ENCODE assay signal across 8 cellular contexts in genomic region chr6:169724554-169725269, GRCh38. TPM values are rescaled to one million over a fixed set of nuclear protein-coding genes. Genes with fewer than 3 reads are reported as not detected.
DNase-seq lines count a peak whose midpoint lies in the region; ATAC-seq and TF ChIP-seq lines count a peak whose summit lies in the region.

No MANE protein-coding gene starts in this region.

- intact Hi-C loops in heart right ventricle (cut with DNase I): loop anchor here in 1 of 10 donors (2.0 kb wide), 1 partner anchor 26 kb away; the partner anchor contains the start of genes DYNLT2 and ERMARD
- intact Hi-C loops in vagina (cut with DNase I): no loop called here

- no peaks in the 10 kb centered on the region for H3K9me3 Mint-ChIP-seq in activated naive CD8-positive, alpha-beta T cell treated with anti-CD3 and anti-CD28 coated beads, Interleukin-2, amount 50 U/mL, for 24 hours
- H3K9me3 Mint-ChIP-seq in progenitor cell of endocrine pancreas (ENCODE audit: low read depth): no peaks in the 10 kb centered on the region

- H3K4me1 ChIP-seq in heart right ventricle: peaks cover 8 to 34% (median 26%) of the 10 kb centered on the region in 9 donors
- H3K4me1 ChIP-seq in vagina: peaks cover 37% of the 10 kb centered on the region

- peak overlapping the region; percentile 91 for H3K27ac Mint-ChIP-seq in activated naive CD8-positive, alpha-beta T cell treated with anti-CD3 and anti-CD28 coated beads, Interleukin-2, amount 50 U/mL, for 24 hours
- H3K27ac Mint-ChIP-seq in progenitor cell of endocrine pancreas: peak overlapping the region; percentile 98

- H3K4me3 Mint-ChIP-seq in activated naive CD8-positive, alpha-beta T cell treated with anti-CD3 and anti-CD28 coated beads, Interleukin-2, amount 50 U/mL, for 24 hours: peak overlapping the region; percentile 83
- peak overlapping the region; percentile 89 for H3K4me3 Mint-ChIP-seq in progenitor cell of endocrine pancreas (ENCODE audit: low read depth)

- DNase-seq in COLO668 (lab: John Stamatoyannopoulos, UW; ENCODE audit: unreplicated experiment): peak; percentile 70
- peak; percentile 43 to 44 for DNase-seq in HL-60 (ENCODE audit: low read depth in 1 of 2, low spot score in 1 of 2)
- peak; percentile 74 for DNase-seq in activated naive CD8-positive, alpha-beta T cell treated with anti-CD3 and anti-CD28 coated beads, Interleukin-2, amount 50 U/mL, for 24 hours
- DNase-seq in heart right ventricle: peak; percentile 34 to 67
- peak; percentile 83 for DNase-seq in progenitor cell of endocrine pancreas (ENCODE audit: low spot score, unreplicated experiment)
- DNase-seq in vagina (ENCODE audit: extremely low spot score in 2 of 2): no peak

- H3K27ac ChIP-seq in HL-60 (replicated peaks) (peak overlapping the region; percentile 81), heart right ventricle (peak overlapping the region; percentile 79 to 94 (median 88)), vagina (peak overlapping the region; percentile 92)

- H3K36me3 Mint-ChIP-seq in activated naive CD8-positive, alpha-beta T cell treated with anti-CD3 and anti-CD28 coated beads, Interleukin-2, amount 50 U/mL, for 24 hours (ENCODE audit: low read depth): peaks cover 15% of the 10 kb centered on the region
- H3K36me3 Mint-ChIP-seq in progenitor cell of endocrine pancreas (ENCODE audit: insufficient read depth): peaks cover 3% of the 10 kb centered on the region

- H3K4me3 ChIP-seq in HL-60 (replicated peaks; ENCODE audit: insufficient read depth, low read length): peak overlapping the region; percentile 61
- peak overlapping the region; percentile 54 to 71 (median 64) for H3K4me3 ChIP-seq in heart right ventricle
- peak overlapping the region; percentile 71 to 92 for H3K4me3 ChIP-seq in vagina

- TF ChIP-seq POLR2A in vagina (IDR thresholded peaks at IDR 0.05): no peak

- 1 to 2% methylated on average over 74 to 82 of the region's 88 CpGs for WGBS in heart right ventricle, 2 donors

- no peaks in the 10 kb centered on the region for H3K27me3 Mint-ChIP-seq in activated naive CD8-positive, alpha-beta T cell treated with anti-CD3 and anti-CD28 coated beads, Interleukin-2, amount 50 U/mL, for 24 hours
- H3K27me3 Mint-ChIP-seq in progenitor cell of endocrine pancreas: no peaks in the 10 kb centered on the region

- H3K9me3 ChIP-seq in heart right ventricle (no peaks in the 10 kb centered on the region), vagina (no peaks in the 10 kb centered on the region)

- H3K36me3 ChIP-seq in heart right ventricle (peaks cover 0 to 6% (median 0%) of the 10 kb centered on the region in 9 donors), vagina (no peaks in the 10 kb centered on the region)

- no peak for TF ChIP-seq CTCF in HL-60 (IDR thresholded peaks at IDR 0.05; ENCODE audit: insufficient read depth, low read length)
- TF ChIP-seq CTCF in heart right ventricle (IDR thresholded peaks at IDR 0.05): no peak
- no peak for TF ChIP-seq CTCF in progenitor cell of endocrine pancreas (IDR thresholded peaks at IDR 0.05; ENCODE audit: unreplicated experiment)
- no peak for TF ChIP-seq CTCF in vagina (IDR thresholded peaks at IDR 0.05)

- H3K4me1 Mint-ChIP-seq in activated naive CD8-positive, alpha-beta T cell treated with anti-CD3 and anti-CD28 coated beads, Interleukin-2, amount 50 U/mL, for 24 hours: peaks cover 44% of the 10 kb centered on the region
- peaks cover 42% of the 10 kb centered on the region for H3K4me1 Mint-ChIP-seq in progenitor cell of endocrine pancreas (ENCODE audit: low read depth)

- H3K27me3 ChIP-seq in HL-60 (ENCODE audit: insufficient read depth, poor library complexity, severe bottlenecking) (no peaks in the 10 kb centered on the region), heart right ventricle (no peaks in the 10 kb centered on the region), vagina (no peaks in the 10 kb centered on the region)

- ATAC-seq in GM19438 (IDR thresholded peaks at IDR 0.05; ENCODE audit: low read depth, unreplicated experiment): peak; percentile 45
- ATAC-seq in SK-N-SH treated with all-trans-retinoic acid at 6 μM for 48 hours: peak; percentile 65
- ATAC-seq in activated naive CD8-positive, alpha-beta T cell treated with anti-CD3 and anti-CD28 coated beads, Interleukin-2, amount 50 U/mL, for 24 hours: peak; percentile 53
- peak; percentile 18 to 65 (median 48) for ATAC-seq in heart right ventricle

TF ChIP-seq in SK-N-SH treated with all-trans-retinoic acid at 6 μM for 48 hours, 23 proteins besides CTCF, POLR2A, EP300 and RAD21:
- TF ChIP-seq GLIS3 (CRISPR knock-in tag; IDR thresholded peaks at IDR 0.05) (0 out of 2 replicates have a peak, but pooled peaks have one; percentile 34), PATZ1 (CRISPR knock-in tag; IDR thresholded peaks at IDR 0.05; ENCODE audit: borderline replicate concordance) (no peak), CSDC2 (CRISPR knock-in tag; IDR thresholded peaks at IDR 0.05) (peak; percentile 78), ZFP3 (CRISPR knock-in tag; IDR thresholded peaks at IDR 0.05) (peak; percentile 31; the same call in 1 of the 2 replicates)

RNA-seq across cellular contexts. Expression of gene PHF10, which starts 0.4 kb away (rescaled TPM):
- 10 to 100 TPM; 42.2 to 63.5 (median 54.9) TPM for total RNA-seq in heart right ventricle
- polyA plus RNA-seq in heart right ventricle: 10 to 100 TPM; 29.9 to 45.2 TPM
- 103 and 105 TPM in 2 replicates for total RNA-seq in progenitor cell of endocrine pancreas
- 54.8 TPM for total RNA-seq in vagina

RNA-seq across cellular contexts. Expression of gene C6orf120, which starts 22.8 kb away (rescaled TPM):
- total RNA-seq in heart right ventricle: 10 to 100 TPM; 12.4 to 18.9 (median 14.1) TPM
- 10 to 100 TPM in 1 of 2 donors, 1 to 10 TPM in 1; 2.4 to 10.9 TPM for polyA plus RNA-seq in heart right ventricle
- total RNA-seq in progenitor cell of endocrine pancreas: 25.3 and 25.8 TPM in 2 replicates
- total RNA-seq in vagina: 21.4 TPM

RNA-seq across cellular contexts. Expression of gene WDR27, which starts 22.9 kb away (rescaled TPM):
- 10 to 100 TPM in 1 of 10 donors, 1 to 10 TPM in 9; 5.1 to 11.0 (median 6.6) TPM for total RNA-seq in heart right ventricle
- 10 to 100 TPM in 1 of 2 donors, 1 to 10 TPM in 1; 3.2 to 12.0 TPM for polyA plus RNA-seq in heart right ventricle
- 118 and 123 TPM in 2 replicates for total RNA-seq in progenitor cell of endocrine pancreas
- total RNA-seq in vagina: 41.5 TPM

RNA-seq across cellular contexts. Expression of gene DYNLT2, which starts 26.7 kb away (rescaled TPM):
- total RNA-seq in heart right ventricle (1 to 10 TPM in 1 of 10 donors, under 1 TPM in 9; 0.19 to 1.1 (median 0.61) TPM), progenitor cell of endocrine pancreas (1.6 and 1.8 TPM in 2 replicates), vagina (3.2 TPM)
- polyA plus RNA-seq in heart right ventricle: 1 to 10 TPM in 1 of 2 donors, under 1 TPM in 1; 0.74 to 3.4 TPM

RNA-seq across cellular contexts. Expression of gene ERMARD, which starts 26.7 kb away (rescaled TPM):
- 10 to 100 TPM in 4 of 10 donors, 1 to 10 TPM in 6; 7.5 to 14.9 (median 9.6) TPM for total RNA-seq in heart right ventricle
- polyA plus RNA-seq in heart right ventricle: 10 to 100 TPM; 12.6 to 38.5 TPM
- 30.3 and 33.4 TPM in 2 replicates for total RNA-seq in progenitor cell of endocrine pancreas
- 41.5 TPM for total RNA-seq in vagina

Comparison
In these comparisons a context has a peak if more than half of its experiments do, and no peak if none do; other contexts are left out.
1. DNase-seq: peak in COLO668 (single experiment), HL-60 (2 of 2), activated naive CD8-positive, alpha-beta T cell treated with anti-CD3 and anti-CD28 coated beads, Interleukin-2, amount 50 U/mL, for 24 hours (single experiment), heart right ventricle (2 of 2) and progenitor cell of endocrine pancreas (single experiment); none in vagina (0 of 2).
2. Peak in every context shown above with its lines, with median percentiles within 50 percentile points of each other: ATAC-seq, H3K27ac ChIP-seq and H3K4me3 ChIP-seq.